ENCODE assay signal across 9 cellular contexts in the genomic region with DNA sequence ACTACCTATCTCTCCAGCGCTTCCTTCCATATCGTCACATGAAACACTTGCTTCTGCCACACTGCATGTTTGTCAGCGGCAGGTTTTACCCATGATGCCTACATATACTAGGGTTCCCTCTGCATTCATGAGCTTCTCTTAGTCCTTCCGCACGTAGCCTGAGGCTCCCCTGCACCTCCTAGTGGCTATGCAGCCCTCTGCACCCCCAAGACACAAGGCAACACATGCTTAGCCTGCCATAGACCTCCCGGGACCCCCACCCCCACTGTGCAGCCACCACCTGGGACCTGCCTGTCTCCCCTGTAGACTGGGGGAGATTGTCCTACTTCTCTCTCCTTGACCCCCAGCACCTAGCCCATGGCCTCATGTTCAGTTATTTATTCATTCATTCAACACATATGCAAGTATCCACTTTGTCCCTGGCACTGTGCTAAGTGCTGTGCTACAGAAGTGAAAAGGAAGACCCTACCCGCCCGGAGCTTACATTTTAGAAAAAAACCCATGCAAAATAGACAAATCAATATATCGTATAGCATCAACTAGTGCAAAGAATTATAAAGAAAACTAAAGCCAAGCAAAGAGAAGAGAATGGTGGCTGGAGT. TPM values are rescaled to one million over a fixed set of nuclear protein-coding genes. Genes with fewer than 3 reads are reported as not detected.
DNase-seq lines count a peak whose midpoint lies in the region; ATAC-seq lines count a peak whose summit lies in the region.
"Had no signal": no experiment of that assay in that cellular context is flagged by ENCODE, and none has a peak within 500 bp of the region (broad histone marks: within the 10 kb centered on the region; RNA-seq: fewer than 3 reads in every experiment).

No MANE protein-coding gene starts in this region.

- WGBS in neuronal stem cell (ENCODE audit: extremely low coverage in 2 of 2, insufficient read length in 2 of 2, insufficient replicate concordance in 1 of 2), 2 donors = no CpG with 5 or more reads among the region's 9 CpGs

- H3K4me2 ChIP-seq in neuronal stem cell (ENCODE audit: insufficient read depth, low read length, poor library complexity, severe bottlenecking) = no peak overlapping the region

- H3K36me3 ChIP-seq in neuronal stem cell (replicated peaks in 1 of 2; ENCODE audit: control insufficient read depth in 2 of 2, insufficient read depth in 2 of 2, low read length in 2 of 2) = no peaks in the 10 kb centered on the region

- ATAC-seq in GM19468 (IDR thresholded peaks at IDR 0.05; ENCODE audit: extremely low read depth, unreplicated experiment) = peak; percentile 69

- H2BK5ac ChIP-seq in neuronal stem cell (ENCODE audit: low read length) = no peak overlapping the region

- no peak overlapping the region for H3K4me3 ChIP-seq in neuronal stem cell (ENCODE audit: low read length in 2 of 2)

- H3K4me1 ChIP-seq in neuronal stem cell (ENCODE audit: control insufficient read depth in 2 of 2, insufficient read depth in 1 of 2, low read depth in 1 of 2, low read length in 2 of 2) = no peaks in the 10 kb centered on the region

- no peak overlapping the region for H3K14ac ChIP-seq in neuronal stem cell (ENCODE audit: low read length)

- no peak overlapping the region for H2BK12ac ChIP-seq in neuronal stem cell (ENCODE audit: low read length)

- no peak overlapping the region for H3K23ac ChIP-seq in neuronal stem cell (ENCODE audit: low read depth, low read length, poor library complexity)

- H2AK5ac ChIP-seq in neuronal stem cell (ENCODE audit: low read depth, low read length) = no peak overlapping the region

- no peaks in the 10 kb centered on the region for H3K9me3 ChIP-seq in neuronal stem cell (replicated peaks in 1 of 2; ENCODE audit: control insufficient read depth in 2 of 2, insufficient read depth in 1 of 2, low read depth in 1 of 2, low read length in 2 of 2)

- H4K8ac ChIP-seq in neuronal stem cell (ENCODE audit: low read depth, low read length) = no peak overlapping the region

- no peak overlapping the region for H2BK120ac ChIP-seq in neuronal stem cell (ENCODE audit: low read depth, low read length)

- no peak overlapping the region for H3K4ac ChIP-seq in neuronal stem cell (ENCODE audit: low read length)

- no peak overlapping the region for H4K91ac ChIP-seq in neuronal stem cell (ENCODE audit: low read depth, low read length, poor library complexity)

- H3K79me1 ChIP-seq in neuronal stem cell (ENCODE audit: low read depth, low read length) = no peaks in the 10 kb centered on the region

- no peak overlapping the region for H2BK15ac ChIP-seq in neuronal stem cell (ENCODE audit: low read length)

- no peak overlapping the region for H3K9ac ChIP-seq in neuronal stem cell (ENCODE audit: low read depth, low read length, poor library complexity)

- no peak overlapping the region for H3K27ac ChIP-seq in neuronal stem cell (replicated peaks; ENCODE audit: low read length)

- DNase-seq in EH (ENCODE audit: low read depth) (peak; percentile 39), HT1080 (ENCODE audit: low read depth) (peak; percentile 21), fibroblast of gingiva (ENCODE audit: low read depth) (peak; percentile 42), neuronal stem cell (ENCODE audit: low spot score) (peak; percentile 18), NCI-H187 (lab: John Stamatoyannopoulos, UW) (no peak), KG1 (lab: John Stamatoyannopoulos, UW) (no peak)
- DNase-seq in activated CD4-positive, alpha-beta T cell treated with anti-CD3 and anti-CD28 coated beads for 48 hours = peak; percentile 58

- no peak overlapping the region for H3K18ac ChIP-seq in neuronal stem cell (ENCODE audit: low read length)

- H2AFZ ChIP-seq in neuronal stem cell (ENCODE audit: low read length) = no peak overlapping the region

- H3K27me3 ChIP-seq in neuronal stem cell (ENCODE audit: control insufficient read depth in 3 of 3, insufficient read depth in 3 of 3, low read depth in 1 of 3, low read length in 3 of 3) = peaks cover 0 to 5% (median 0%) of the 10 kb centered on the region in 3 experiments

RNA-seq across cellular contexts. Expression of gene TMEM273, which starts 23.5 kb away (rescaled TPM):
- not detected in 2 replicates for total RNA-seq in HT1080 (2014; rRNA removed; shearing (Covaris generic))
- not detected in 2 replicates for polyA plus RNA-seq in HT1080 (2015; cell fraction: cytosol; rRNA removed)
- not detected in 2 replicates for polyA plus RNA-seq in HT1080 (2015; cell fraction: nucleus; rRNA removed)
- polyA plus RNA-seq in neuronal stem cell (2013, experiment 1 of 2) = 0.14 TPM
- 0.11 TPM for polyA plus RNA-seq in neuronal stem cell (2013, experiment 2 of 2)

RNA-seq across cellular contexts. Expression of gene FAM170B, which starts 30.9 kb away (rescaled TPM):
- not detected in 2 replicates for total RNA-seq in HT1080 (2014; rRNA removed; shearing (Covaris generic))
- not detected in 2 replicates for polyA plus RNA-seq in HT1080 (2015; cell fraction: cytosol; rRNA removed)
- polyA plus RNA-seq in HT1080 (2015; cell fraction: nucleus; rRNA removed) = not detected in 2 replicates
- polyA plus RNA-seq in neuronal stem cell (2013, experiment 1 of 2) = not detected
- not detected for polyA plus RNA-seq in neuronal stem cell (2013, experiment 2 of 2)
- total RNA-seq: pulmonary artery endothelial cell had no signal

RNA-seq across cellular contexts. Expression of gene VSTM4, which starts 49.4 kb away (rescaled TPM):
- 2.2 and 2.7 TPM in 2 replicates for total RNA-seq in HT1080 (2014; rRNA removed; shearing (Covaris generic))
- 2.5 and 2.6 TPM in 2 replicates for polyA plus RNA-seq in HT1080 (2015; cell fraction: cytosol; rRNA removed)
- polyA plus RNA-seq in HT1080 (2015; cell fraction: nucleus; rRNA removed) = 1.3 and 2.6 TPM in 2 replicates
- polyA plus RNA-seq in neuronal stem cell (2013, experiment 1 of 2) = 1.6 TPM
- polyA plus RNA-seq in neuronal stem cell (2013, experiment 2 of 2) = 1.6 TPM

Comparison
In these comparisons a context has a peak if more than half of its experiments do, and no peak if none do; other contexts are left out.
1. DNase-seq: peak in EH (single experiment), HT1080 (single experiment), activated CD4-positive, alpha-beta T cell treated with anti-CD3 and anti-CD28 coated beads for 48 hours (single experiment), fibroblast of gingiva (single experiment) and neuronal stem cell (single experiment); none in NCI-H187 (0 of 2) and KG1 (single experiment).